In the genomic region with DNA sequence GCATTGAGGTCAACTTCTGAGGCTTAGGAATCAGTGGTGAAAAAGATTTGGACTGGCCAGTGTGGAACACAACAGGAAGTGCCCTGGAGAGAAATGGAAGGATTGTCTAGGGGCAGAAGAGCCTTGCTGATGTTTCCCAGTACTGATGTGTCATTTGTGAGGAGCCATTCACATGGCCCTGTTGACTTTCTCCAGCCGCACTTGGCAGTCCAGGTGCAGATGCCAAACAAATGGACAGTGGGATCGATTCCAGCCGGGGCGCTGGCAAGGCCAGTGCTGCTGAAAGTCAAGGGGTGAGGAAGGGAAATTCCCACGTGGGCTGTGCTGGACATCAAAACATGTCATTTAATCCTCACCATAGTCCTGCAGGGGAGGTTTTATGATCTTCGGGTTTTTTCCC, we compare ENCODE assay signal across 28 cellular contexts. TPM values are rescaled to one million over a fixed set of nuclear protein-coding genes. Genes with fewer than 3 reads are reported as not detected.
DNase-seq lines count a peak whose midpoint lies in the region; ATAC-seq, FAIRE-seq and TF ChIP-seq lines count a peak whose summit lies in the region.
"Had no signal": no experiment of that assay in that cellular context is flagged by ENCODE, and none has a peak within 500 bp of the region (broad histone marks: within the 10 kb centered on the region; RNA-seq: fewer than 3 reads in every experiment).

No MANE protein-coding gene starts in this region.

- peak; percentile 29 for ATAC-seq in Right ventricle myocardium inferior
- ATAC-seq in right lobe of liver: peak; percentile 87 to 95 (median 89)
- no peak for ATAC-seq in HG03039 (IDR thresholded peaks at IDR 0.05; ENCODE audit: unreplicated experiment)
- ATAC-seq: activated CD8-positive, alpha-beta T cell treated with anti-CD3 and anti-CD28 coated beads, Interleukin-2, amount 10 ng/mL, durations not matched to agents 7 days and 5 days had no signal

- no peak for TF ChIP-seq POLR2A in right lobe of liver (IDR thresholded peaks at IDR 0.05)

- no peaks in the 10 kb centered on the region for H3K27me3 ChIP-seq in right lobe of liver

- intact Hi-C loops in Right ventricle myocardium inferior (cut with DNase I): no loop called here
- intact Hi-C loops in right lobe of liver (cut with DNase I): no loop called here

- DNase-seq in NCI-H1092 treated with DMSO at 0.1 percent for 48 hours (lab: John Stamatoyannopoulos, UW): peak; percentile 14
- no peak for DNase-seq in NCI-H1092 (lab: John Stamatoyannopoulos, UW)
- DNase-seq in Right ventricle myocardium inferior (ENCODE audit: missing footprints): no peak
- DNase-seq in right lobe of liver: peak; percentile 88 to 90 (median 90)
- DNase-seq in urothelium cell line (ENCODE audit: low spot score): no peak
- DNase-seq in GOT3 (lab: John Stamatoyannopoulos, UW): no peak
- DNase-seq in RCC 7860 (ENCODE audit: low spot score): no peak
- DNase-seq: 8988T; activated CD4-positive, CD25-positive, alpha-beta regulatory T cell treated with anti-CD3 and anti-CD28 coated beads, Interleukin-2, amount 50 U/mL, for 72 hours; activated CD8-positive, alpha-beta T cell treated with anti-CD3 and anti-CD28 coated beads, Interleukin-2, amount 10 ng/mL, durations not matched to agents 7 days and 5 days; activated gamma-delta T cell; activated T-cell treated with anti-CD3 and anti-CD28 coated beads for 4 hours; AML-193; CD8-positive, alpha-beta memory T cell; DMS79; effector CD4-positive, alpha-beta T cell; H9; NCI-H510A; posterior cingulate gyrus; transverse colon had no signal

- peaks cover 0 to 17% (median 8%) of the 10 kb centered on the region in 4 donors for H3K4me1 ChIP-seq in right lobe of liver
- H3K4me1 ChIP-seq: SJSA1 had no signal

- no peaks in the 10 kb centered on the region for H3K9me3 ChIP-seq in right lobe of liver
- H3K9me3 ChIP-seq: SJSA1, transverse colon had no signal

- H3K27ac ChIP-seq in right lobe of liver: no peak overlapping the region
- H3K27ac ChIP-seq: HL-60, SJSA1, transverse colon had no signal

- no peaks in the 10 kb centered on the region for H3K36me3 ChIP-seq in right lobe of liver
- H3K36me3 ChIP-seq: SJSA1, transverse colon had no signal

- TF ChIP-seq CTCF in right lobe of liver (IDR thresholded peaks at IDR 0.05): no peak

- FAIRE-seq in urothelium cell line (lab: Jason Lieb, UNC): peak; percentile 46
- no peak for FAIRE-seq in RCC 7860 (lab: Jason Lieb, UNC)
- FAIRE-seq: TTC549 had no signal

- no peak overlapping the region for H3K4me3 ChIP-seq in right lobe of liver
- H3K4me3 ChIP-seq: SJSA1, transverse colon had no signal

- 0% methylated on average over 1 of the region's 6 CpGs for WGBS in right lobe of liver (ENCODE audit: insufficient coverage, low coverage, low lambda C conversion rate, missing lambda C conversion rate)

RNA-seq across cellular contexts. Expression of a gene that starts 4.9 kb away (rescaled TPM):
- total RNA-seq in Right ventricle myocardium inferior: 212 TPM
- total RNA-seq in right lobe of liver: 1 to 10 TPM in 1 of 6 experiments, under 1 TPM in 2, not detected in 3; 0.18 to 3.5 (median 0.49) TPM
- total RNA-seq: CD8-positive, alpha-beta memory T cell; epithelial cell of proximal tubule; H9; mononuclear cell; neural crest cell; SJSA1; T-helper 1 cell treated with Interleukin-12 subunit alpha and Interleukin-12 subunit beta and Interleukin-4 antibody, amounts not matched to agents 30 ng/mL and 1 ng/mL, for 36 hours had no signal

RNA-seq across cellular contexts. Expression of a gene that starts 26.4 kb away (rescaled TPM):
- total RNA-seq in Right ventricle myocardium inferior (4.0 TPM), right lobe of liver (under 1 TPM in 5 of 6 experiments, not detected in 1; 0.07 to 0.31 (median 0.22) TPM)
- total RNA-seq: activated CD8-positive, alpha-beta T cell treated with anti-CD3 and anti-CD28 coated beads, Interleukin-2, amount 10 ng/mL, durations not matched to agents 7 days and 5 days; CD8-positive, alpha-beta memory T cell; epithelial cell of proximal tubule; mononuclear cell; neural crest cell; SJSA1; T-helper 1 cell treated with Interleukin-12 subunit alpha and Interleukin-12 subunit beta and Interleukin-4 antibody, amounts not matched to agents 30 ng/mL and 1 ng/mL, for 36 hours had no signal

RNA-seq across cellular contexts. Expression of a gene that starts 39.3 kb away (rescaled TPM):
- total RNA-seq in Right ventricle myocardium inferior (4.0 TPM), right lobe of liver (1 to 10 TPM; 3.8 to 7.5 (median 5.1) TPM)

RNA-seq across cellular contexts. Expression of a gene that starts 50.7 kb away (rescaled TPM):
- 11.2 TPM for total RNA-seq in Right ventricle myocardium inferior
- under 1 TPM in 2 of 6 experiments, not detected in 4; 0.06 to 0.19 TPM for total RNA-seq in right lobe of liver
- total RNA-seq: activated CD8-positive, alpha-beta T cell treated with anti-CD3 and anti-CD28 coated beads, Interleukin-2, amount 10 ng/mL, durations not matched to agents 7 days and 5 days; CD8-positive, alpha-beta memory T cell; T-helper 1 cell treated with Interleukin-12 subunit alpha and Interleukin-12 subunit beta and Interleukin-4 antibody, amounts not matched to agents 30 ng/mL and 1 ng/mL, for 36 hours had no signal

Comparison
In these comparisons a context has a peak if more than half of its experiments do, and no peak if none do; other contexts are left out.
1. DNase-seq: peak in NCI-H1092 treated with DMSO at 0.1 percent for 48 hours (single experiment) and right lobe of liver (3 of 3); none in NCI-H1092 (single experiment), Right ventricle myocardium inferior (single experiment), urothelium cell line (single experiment), GOT3 (single experiment) and RCC 7860 (single experiment).
2. RNA of a gene that starts 4.9 kb away (total RNA-seq): 212 TPM in Right ventricle myocardium inferior (single experiment); 0.18 to 3.5 TPM in right lobe of liver; every median in the first group is over 10 times any median in the second.